ENCODE assay signal across 2 cellular contexts in genomic region chr17:17269926-17270773, GRCh38.
TF ChIP-seq lines count a peak whose summit lies in the region.

No MANE protein-coding gene starts in this region.

TF ChIP-seq in SK-N-SH, 30 proteins besides CTCF, POLR2A, EP300 and RAD21:
- TF ChIP-seq, protein P1, sequence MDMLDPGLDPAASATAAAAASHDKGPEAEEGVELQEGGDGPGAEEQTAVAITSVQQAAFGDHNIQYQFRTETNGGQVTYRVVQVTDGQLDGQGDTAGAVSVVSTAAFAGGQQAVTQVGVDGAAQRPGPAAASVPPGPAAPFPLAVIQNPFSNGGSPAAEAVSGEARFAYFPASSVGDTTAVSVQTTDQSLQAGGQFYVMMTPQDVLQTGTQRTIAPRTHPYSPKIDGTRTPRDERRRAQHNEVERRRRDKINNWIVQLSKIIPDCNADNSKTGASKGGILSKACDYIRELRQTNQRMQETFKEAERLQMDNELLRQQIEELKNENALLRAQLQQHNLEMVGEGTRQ (IDR thresholded peaks at IDR 0.05; ENCODE audit: borderline replicate concordance, low read depth, low read length), result no peak
- TF ChIP-seq GATA2 (CRISPR knock-in tag; IDR thresholded peaks at IDR 0.05) (no peak), USF1 (IDR thresholded peaks at IDR 0.05; ENCODE audit: borderline replicate concordance, low read depth) (no peak), TCF12 (IDR thresholded peaks at IDR 0.05) (no peak), NFIC (IDR thresholded peaks at IDR 0.05; ENCODE audit: borderline replicate concordance) (no peak), TAF1 (IDR thresholded peaks at IDR 0.05; ENCODE audit: borderline replicate concordance, low read depth, low read length) (no peak)

TF ChIP-seq in endothelial cell of umbilical vein, 7 proteins besides CTCF, POLR2A, EP300 and RAD21:
- no peak for TF ChIP-seq MYC (IDR thresholded peaks at IDR 0.05; ENCODE audit: low read depth, low read length)
- TF ChIP-seq EZH2 (IDR thresholded peaks at IDR 0.05; ENCODE audit: borderline replicate concordance, low read depth, low read length, severe bottlenecking), result no peak
- TF ChIP-seq FOS (IDR thresholded peaks at IDR 0.05; ENCODE audit: borderline replicate concordance, insufficient read depth, low read length), result no peak
- no peak for TF ChIP-seq GATA2 (IDR thresholded peaks at IDR 0.05; ENCODE audit: insufficient read depth, insufficient read length, low read depth, low read length)
- TF ChIP-seq JUN (IDR thresholded peaks at IDR 0.05; ENCODE audit: borderline replicate concordance, insufficient read depth, insufficient read length, low read depth), result no peak
- TF ChIP-seq POLR2AphosphoS5 (IDR thresholded peaks at IDR 0.05; ENCODE audit: insufficient read depth, low read depth, low read length), result no peak
- TF ChIP-seq, protein P2, sequence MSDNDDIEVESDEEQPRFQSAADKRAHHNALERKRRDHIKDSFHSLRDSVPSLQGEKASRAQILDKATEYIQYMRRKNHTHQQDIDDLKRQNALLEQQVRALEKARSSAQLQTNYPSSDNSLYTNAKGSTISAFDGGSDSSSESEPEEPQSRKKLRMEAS (IDR thresholded peaks at IDR 0.05; ENCODE audit: insufficient read depth, insufficient read length), result no peak
